ENCODE assay signal across 25 cellular contexts in genomic region chr1:192493584-192493983, GRCh38.
DNase-seq lines count a peak whose midpoint lies in the region; ATAC-seq, FAIRE-seq and TF ChIP-seq lines count a peak whose summit lies in the region.
"Had no signal": no experiment of that assay in that cellular context is flagged by ENCODE, and none has a peak within 500 bp of the region (broad histone marks: within the 10 kb centered on the region; RNA-seq: fewer than 3 reads in every experiment).

No MANE protein-coding gene starts in this region.

- ATAC-seq in HepG2 (no peak), right lobe of liver (no peak), K562 (no peak)
- ATAC-seq: GM23338, HCT116 had no signal

- peaks cover 2% of the 10 kb centered on the region for H3K27me3 Mint-ChIP-seq in activated T-helper 1 cell treated with anti-CD3 and anti-CD28 coated beads, Interleukin-12 subunit alpha, Interleukin-12 subunit beta, Interleukin-2, Interleukin-4 antibody, amounts not matched to agents 30 ng/mL and 10 ng/mL and 1 ng/mL, durations not matched to agents 14 hours and 24 hours and 36 hours (ENCODE audit: insufficient read depth)
- H3K27me3 Mint-ChIP-seq: CD4-positive, CD25-positive, alpha-beta regulatory T cell had no signal

- POLR2A ChIA-PET in HepG2 (lab: Yijun Ruan, JAX), result no interaction called here
- POLR2A ChIA-PET in K562 (lab: Yijun Ruan, JAX), result no interaction called here

- no peaks in the 10 kb centered on the region for H3K4me1 Mint-ChIP-seq in activated T-helper 1 cell treated with anti-CD3 and anti-CD28 coated beads, Interleukin-12 subunit alpha, Interleukin-12 subunit beta, Interleukin-2, Interleukin-4 antibody, amounts not matched to agents 30 ng/mL and 10 ng/mL and 1 ng/mL, durations not matched to agents 14 hours and 24 hours and 36 hours (ENCODE audit: low read depth)

- FAIRE-seq in HepG2 (lab: Jason Lieb, UNC) (no peak), K562 (lab: Jason Lieb, UNC) (no peak), islet of Langerhans (lab: Jason Lieb, UNC) (peak; percentile 86)
- FAIRE-seq: GM12892, HTR-8/SVneo had no signal

- intact Hi-C loops in HepG2 (cut with micrococcal nuclease; ENCODE audit: unreplicated experiment) (no loop called here), right lobe of liver (cut with DNase I) (no loop called here), K562 (cut with micrococcal nuclease) (no loop called here)
- intact Hi-C loops in activated T-helper 1 cell treated with anti-CD3 and anti-CD28 coated beads, Interleukin-12 subunit alpha, Interleukin-12 subunit beta, Interleukin-2, Interleukin-4 antibody, amounts not matched to agents 30 ng/mL and 10 ng/mL and 1 ng/mL, durations not matched to agents 14 hours and 24 hours and 36 hours (cut with micrococcal nuclease), result no loop called here

- no peaks in the 10 kb centered on the region for H3K36me3 Mint-ChIP-seq in activated T-helper 1 cell treated with anti-CD3 and anti-CD28 coated beads, Interleukin-12 subunit alpha, Interleukin-12 subunit beta, Interleukin-2, Interleukin-4 antibody, amounts not matched to agents 30 ng/mL and 10 ng/mL and 1 ng/mL, durations not matched to agents 14 hours and 24 hours and 36 hours (ENCODE audit: low read depth)
- H3K36me3 Mint-ChIP-seq: CD8-positive, alpha-beta memory T cell had no signal

- H3K4me3 Mint-ChIP-seq in activated T-helper 1 cell treated with anti-CD3 and anti-CD28 coated beads, Interleukin-12 subunit alpha, Interleukin-12 subunit beta, Interleukin-2, Interleukin-4 antibody, amounts not matched to agents 30 ng/mL and 10 ng/mL and 1 ng/mL, durations not matched to agents 14 hours and 24 hours and 36 hours, result no peak overlapping the region
- H3K4me3 Mint-ChIP-seq: CD4-positive, CD25-positive, alpha-beta regulatory T cell; CD8-positive, alpha-beta memory T cell; GM23338; HFFc6 had no signal

- H3K9ac ChIP-seq in HepG2 (ENCODE audit: insufficient read depth, low read depth, low read length), result no peak overlapping the region
- no peak overlapping the region for H3K9ac ChIP-seq in K562 (ENCODE audit: insufficient read depth in 1 of 2, low read depth in 2 of 2, low read length in 2 of 2)

- no peaks in the 10 kb centered on the region for H3K36me3 ChIP-seq in HepG2 (replicated peaks in 1 of 2; ENCODE audit: control insufficient read depth in 1 of 2, insufficient read depth in 2 of 2, low read length in 2 of 2)
- no peaks in the 10 kb centered on the region for H3K36me3 ChIP-seq in right lobe of liver
- no peaks in the 10 kb centered on the region for H3K36me3 ChIP-seq in K562 (ENCODE audit: control insufficient read depth, insufficient read depth, low read length)
- H3K36me3 ChIP-seq: BE2C had no signal

- H4K20me1 ChIP-seq in HepG2 (ENCODE audit: insufficient read depth, low read length) (no peaks in the 10 kb centered on the region), K562 (replicated peaks; ENCODE audit: control insufficient read depth, insufficient read depth, low read length) (no peaks in the 10 kb centered on the region)

- H3K9me3 ChIP-seq in HepG2 (ENCODE audit: low read length) (no peaks in the 10 kb centered on the region), right lobe of liver (no peaks in the 10 kb centered on the region), K562 (replicated peaks; ENCODE audit: control insufficient read depth, insufficient read depth, low read depth, low read length) (no peaks in the 10 kb centered on the region)
- H3K9me3 ChIP-seq: BE2C had no signal

- H3K9me1 ChIP-seq in K562 (ENCODE audit: control insufficient read depth, insufficient read depth, low read length), result no peaks in the 10 kb centered on the region

- H3K4me1 ChIP-seq in HepG2 (ENCODE audit: insufficient read depth, low read length) (no peaks in the 10 kb centered on the region), right lobe of liver (no peaks in the 10 kb centered on the region), K562 (replicated peaks in 1 of 2; ENCODE audit: control insufficient read depth in 2 of 2, insufficient read depth in 2 of 2, low read length in 2 of 2) (no peaks in the 10 kb centered on the region)

- no peak overlapping the region for H3K27ac Mint-ChIP-seq in activated T-helper 1 cell treated with anti-CD3 and anti-CD28 coated beads, Interleukin-12 subunit alpha, Interleukin-12 subunit beta, Interleukin-2, Interleukin-4 antibody, amounts not matched to agents 30 ng/mL and 10 ng/mL and 1 ng/mL, durations not matched to agents 14 hours and 24 hours and 36 hours
- H3K27ac Mint-ChIP-seq: CD4-positive, CD25-positive, alpha-beta regulatory T cell; CD8-positive, alpha-beta memory T cell; GM23338; HFFc6 had no signal

- no peak overlapping the region for H3K27ac ChIP-seq in HepG2 (ENCODE audit: extremely low read length, insufficient read depth, low read length)
- no peak overlapping the region for H3K27ac ChIP-seq in right lobe of liver
- H3K27ac ChIP-seq in K562 (ENCODE audit: extremely low read depth, low read depth, low read length), result no peak overlapping the region

- no peaks in the 10 kb centered on the region for H3K27me3 ChIP-seq in HepG2 (ENCODE audit: control insufficient read depth in 1 of 2, insufficient read depth in 2 of 2, low read length in 2 of 2)
- no peaks in the 10 kb centered on the region for H3K27me3 ChIP-seq in right lobe of liver
- no peaks in the 10 kb centered on the region for H3K27me3 ChIP-seq in K562 (ENCODE audit: control insufficient read depth in 2 of 2, insufficient read depth in 2 of 2, low read length in 2 of 2)
- H3K27me3 ChIP-seq: BE2C had no signal

- in situ Hi-C loops in HepG2 (cut with HindIII; ENCODE audit: extremely low pct_ligation_motif_present, low pct_unique_long_range_greater_than_20kb), result loop anchor here (25.0 kb wide), 1 partner anchor 269 kb away; no protein-coding TSS in a partner anchor
- in situ Hi-C loops in K562 (cut with MboI), result no loop called here
- in situ Hi-C loops in G401 (cut with HindIII; ENCODE audit: low sequenced_read_pairs), result no loop called here

- no peak overlapping the region for H2AFZ ChIP-seq in HepG2 (ENCODE audit: low read length)
- H2AFZ ChIP-seq in K562 (ENCODE audit: low read depth, low read length), result no peak overlapping the region
- H2AFZ ChIP-seq: GM23338 had no signal

- no peak for TF ChIP-seq EP300 in HepG2 (IDR thresholded peaks at IDR 0.05; ENCODE audit: low read depth in 2 of 2, low read length in 2 of 2)
- no peak for TF ChIP-seq EP300 in HepG2 (CRISPR knock-in tag; IDR thresholded peaks at IDR 0.05; ENCODE audit: borderline replicate concordance)
- no peak for TF ChIP-seq EP300 in K562 (IDR thresholded peaks at IDR 0.05; ENCODE audit: low read length)

- DNase-seq in HepG2 (ENCODE audit: low spot score), result no peak
- DNase-seq in right lobe of liver, result no peak
- no peak for DNase-seq in K562 (ENCODE audit: extremely low read depth in 1 of 4, low spot score in 3 of 4)
- DNase-seq in NAMALWA (ENCODE audit: low spot score), result no peak
- no peak for DNase-seq in G401 (ENCODE audit: low spot score)
- DNase-seq in activated T-helper 1 cell treated with anti-CD3 and anti-CD28 coated beads, Interleukin-12 subunit alpha, Interleukin-12 subunit beta, Interleukin-2, Interleukin-4 antibody, amounts not matched to agents 30 ng/mL and 10 ng/mL and 1 ng/mL, durations not matched to agents 14 hours and 24 hours and 36 hours (ENCODE audit: low spot score), result no peak
- DNase-seq: 8988T; ACHN; BE2C; C1 segment of cervical spinal cord; CD4-positive, CD25-positive, alpha-beta regulatory T cell; CD8-positive, alpha-beta memory T cell; COR-L47; DMS 273 treated with DMSO at 0.1 percent for 48 hours; DMS53; DND-41; EL; GDM1; H7; HFFc6 had no signal

- H3K4me3 ChIP-seq in HepG2 (replicated peaks in 1 of 3; ENCODE audit: insufficient read depth in 1 of 3, low read depth in 2 of 3, low read length in 3 of 3) (no peak overlapping the region), right lobe of liver (no peak overlapping the region), K562 (no peak overlapping the region)
- H3K4me3 ChIP-seq: GM23338 had no signal

- TF ChIP-seq POLR2A in HepG2 (IDR thresholded peaks at IDR 0.05; ENCODE audit: insufficient read depth in 1 of 2, low read depth in 2 of 2, low read length in 2 of 2) (no peak), right lobe of liver (IDR thresholded peaks at IDR 0.05) (no peak), K562 (conservative IDR thresholded peaks at IDR 0.05) (no peak)

- TF ChIP-seq RAD21 in HepG2 (CRISPR knock-in tag; IDR thresholded peaks at IDR 0.05), result no peak
- TF ChIP-seq RAD21 in K562 (CRISPR knock-in tag; conservative IDR thresholded peaks at IDR 0.05 in 1 of 2, IDR thresholded peaks at IDR 0.05 in 1 of 2), result no peak

- H3K4me2 ChIP-seq in HepG2 (ENCODE audit: low read depth, low read length) (no peak overlapping the region), K562 (ENCODE audit: insufficient read depth, low read length) (no peak overlapping the region)
- H3K4me2 ChIP-seq: GM23338 had no signal

- 12% methylated on average over 1 of the region's 1 CpG for WGBS in HepG2 (ENCODE audit: low lambda C conversion rate)
- WGBS in right lobe of liver (ENCODE audit: insufficient coverage, low coverage, low lambda C conversion rate, missing lambda C conversion rate), result 79% methylated on average over 1 of the region's 1 CpG
- WGBS in K562 (ENCODE audit: insufficient coverage, low coverage, missing lambda C conversion rate), result 8% methylated on average over 1 of the region's 1 CpG

- H3K79me2 ChIP-seq in HepG2 (ENCODE audit: insufficient read depth, low read length), result no peaks in the 10 kb centered on the region
- H3K79me2 ChIP-seq in K562 (ENCODE audit: control insufficient read depth, insufficient read depth, low read length), result no peaks in the 10 kb centered on the region

- no TSS peak for BruUV-seq in HepG2 (replicated peaks; lab: Mats Ljungman, UMichigan)
- no TSS peak for BruUV-seq in K562 (replicated peaks; lab: Mats Ljungman, UMichigan)

- H3K9me3 Mint-ChIP-seq in activated T-helper 1 cell treated with anti-CD3 and anti-CD28 coated beads, Interleukin-12 subunit alpha, Interleukin-12 subunit beta, Interleukin-2, Interleukin-4 antibody, amounts not matched to agents 30 ng/mL and 10 ng/mL and 1 ng/mL, durations not matched to agents 14 hours and 24 hours and 36 hours, result no peaks in the 10 kb centered on the region
- H3K9me3 Mint-ChIP-seq: CD4-positive, CD25-positive, alpha-beta regulatory T cell; CD8-positive, alpha-beta memory T cell had no signal

- TF ChIP-seq CTCF in HepG2 (CRISPR knock-in tag; IDR thresholded peaks at IDR 0.05), result no peak
- TF ChIP-seq CTCF in right lobe of liver (IDR thresholded peaks at IDR 0.05), result no peak
- no peak for TF ChIP-seq CTCF in K562 (IDR thresholded peaks at IDR 0.05 in 2 of 3, conservative IDR thresholded peaks at IDR 0.05 in 1 of 3; ENCODE audit: insufficient read depth in 2 of 3, low read depth in 1 of 3, low read length in 3 of 3)

- CTCF ChIA-PET in HepG2 (lab: Yijun Ruan, JAX; ENCODE audit: low intra/inter-chr PET ratio, low total read pairs), result no interaction called here
- CTCF ChIA-PET in K562 (lab: Yijun Ruan, JAX; ENCODE audit: low intra/inter-chr PET ratio), result no interaction called here

TF ChIP-seq in HepG2, 621 proteins besides CTCF, POLR2A, EP300 and RAD21 (continues in another document):
- TF ChIP-seq AGO1 (IDR thresholded peaks at IDR 0.05; ENCODE audit: low read depth, low read length, poor library complexity, severe bottlenecking) (no peak), CBX5 (CRISPR knock-in tag; IDR thresholded peaks at IDR 0.05; ENCODE audit: borderline replicate concordance) (no peak)

TF ChIP-seq in K562, 482 proteins besides CTCF, POLR2A, EP300 and RAD21 (continues in another document):
- TF ChIP-seq ILF3 (IDR thresholded peaks at IDR 0.05; ENCODE audit: borderline replicate concordance), result no peak
- TF ChIP-seq HNRNPH1 (optimal IDR thresholded peaks at IDR 0.05; ENCODE audit: low read depth, low read length), result no peak

Comparison
In these comparisons a context has a peak if more than half of its experiments do, and no peak if none do; other contexts are left out.
1. Of the 241 proteins assayed by ChIP-seq in both HepG2 and K562: peak only in HepG2: MAFF; only in K562: none; in both: none; in neither: 238; mixed calls (peak in some experiments, not most) for 2.